In genomic region chr16:87416826-87417471, GRCh38 we compare ENCODE assay signal across 9 cellular contexts. TPM values are rescaled to one million over a fixed set of nuclear protein-coding genes. Genes with fewer than 3 reads are reported as not detected.
A peak's percentile ranks its signal among the peaks of the same experiment; 100 is the strongest.
DNase-seq lines count a peak whose midpoint lies in the region; ATAC-seq and TF ChIP-seq lines count a peak whose summit lies in the region.
"Had no signal": no experiment of that assay in that cellular context is flagged by ENCODE, and none has a peak within 500 bp of the region (broad histone marks: within the 10 kb centered on the region; RNA-seq: fewer than 3 reads in every experiment).

No MANE protein-coding gene starts in this region.

- H3K4me1 ChIP-seq in BE2C (no peaks in the 10 kb centered on the region), left ventricle myocardium inferior (peaks cover 6% of the 10 kb centered on the region)

- H3K9me3 ChIP-seq in BE2C, result no peaks in the 10 kb centered on the region
- H3K9me3 ChIP-seq in left ventricle myocardium inferior (replicated peaks), result no peaks in the 10 kb centered on the region

- peaks cover 71% of the 10 kb centered on the region for H3K36me3 ChIP-seq in BE2C
- peaks cover 92% of the 10 kb centered on the region for H3K36me3 ChIP-seq in left ventricle myocardium inferior

- H3K4me3 ChIP-seq in BE2C (ENCODE audit: low read depth, low read length) (no peak overlapping the region), left ventricle myocardium inferior (no peak overlapping the region)

- H3K27ac ChIP-seq in left ventricle myocardium inferior (replicated peaks), result no peak overlapping the region
- H3K27ac ChIP-seq: HL-60 had no signal

- H3K27me3 ChIP-seq in BE2C (no peaks in the 10 kb centered on the region), left ventricle myocardium inferior (ENCODE audit: low read depth) (no peaks in the 10 kb centered on the region)

- no peak for ATAC-seq in stimulated activated naive CD8-positive, alpha-beta T cell treated with anti-CD3 and anti-CD28 coated beads, Interleukin-15, Interleukin-2, amounts not matched to agents 100 U/mL and 50 U/mL, for 24 hours
- ATAC-seq in GM21825 (IDR thresholded peaks at IDR 0.05; ENCODE audit: unreplicated experiment), result no peak

- TF ChIP-seq CTCF in BE2C (IDR thresholded peaks at IDR 0.05; ENCODE audit: low read depth, low read length) (peak; percentile 71), left ventricle myocardium inferior (IDR thresholded peaks at IDR 0.05; ENCODE audit: borderline replicate concordance) (peak; percentile 73)

- intact Hi-C loops in left ventricle myocardium inferior (cut with micrococcal nuclease), result no loop called here

- DNase-seq in BE2C (peak; percentile 28), HT-29 (ENCODE audit: low spot score) (peak; percentile 55), left ventricle myocardium inferior (peak; percentile 25), D341Med (ENCODE audit: low spot score) (no peak), putamen (ENCODE audit: low spot score) (no peak)
- DNase-seq in activated T-cell treated with anti-CD3 and anti-CD28 coated beads, Interleukin-2, amount 50 U/mL, for 1 hour, result peak; percentile 35
- peak; percentile 45 for DNase-seq in stimulated activated naive CD8-positive, alpha-beta T cell treated with anti-CD3 and anti-CD28 coated beads, Interleukin-15, Interleukin-2, amounts not matched to agents 100 U/mL and 50 U/mL, for 24 hours

RNA-seq across cellular contexts. Expression of gene MAP1LC3B, which starts 24.8 kb away (rescaled TPM):
- 64.2 TPM for polyA plus RNA-seq in BE2C (2012; ENCODE audit: insufficient read depth, insufficient read length, low read depth)
- total RNA-seq in HT-29 (2014; rRNA removed; shearing (Covaris generic)), result 14.3 and 15.3 TPM in 2 replicates
- total RNA-seq in left ventricle myocardium inferior, result 131 TPM

RNA-seq across cellular contexts. Expression of gene FBXO31, which starts 33.4 kb away (rescaled TPM):
- polyA plus RNA-seq in BE2C (2012; ENCODE audit: insufficient read depth, insufficient read length, low read depth), result 36.7 TPM
- total RNA-seq in HT-29 (2014; rRNA removed; shearing (Covaris generic)), result 26.6 and 30.8 TPM in 2 replicates
- total RNA-seq in left ventricle myocardium inferior, result 74.5 TPM

Comparison
In these comparisons a context has a peak if more than half of its experiments do, and no peak if none do; other contexts are left out.
1. DNase-seq: peak in BE2C (single experiment), HT-29 (single experiment), activated T-cell treated with anti-CD3 and anti-CD28 coated beads, Interleukin-2, amount 50 U/mL, for 1 hour (single experiment), left ventricle myocardium inferior (single experiment) and stimulated activated naive CD8-positive, alpha-beta T cell treated with anti-CD3 and anti-CD28 coated beads, Interleukin-15, Interleukin-2, amounts not matched to agents 100 U/mL and 50 U/mL, for 24 hours (single experiment); none in D341Med (single experiment) and putamen (single experiment).